Comparison of ENCODE assay signal across 7 cellular contexts in the genomic region with DNA sequence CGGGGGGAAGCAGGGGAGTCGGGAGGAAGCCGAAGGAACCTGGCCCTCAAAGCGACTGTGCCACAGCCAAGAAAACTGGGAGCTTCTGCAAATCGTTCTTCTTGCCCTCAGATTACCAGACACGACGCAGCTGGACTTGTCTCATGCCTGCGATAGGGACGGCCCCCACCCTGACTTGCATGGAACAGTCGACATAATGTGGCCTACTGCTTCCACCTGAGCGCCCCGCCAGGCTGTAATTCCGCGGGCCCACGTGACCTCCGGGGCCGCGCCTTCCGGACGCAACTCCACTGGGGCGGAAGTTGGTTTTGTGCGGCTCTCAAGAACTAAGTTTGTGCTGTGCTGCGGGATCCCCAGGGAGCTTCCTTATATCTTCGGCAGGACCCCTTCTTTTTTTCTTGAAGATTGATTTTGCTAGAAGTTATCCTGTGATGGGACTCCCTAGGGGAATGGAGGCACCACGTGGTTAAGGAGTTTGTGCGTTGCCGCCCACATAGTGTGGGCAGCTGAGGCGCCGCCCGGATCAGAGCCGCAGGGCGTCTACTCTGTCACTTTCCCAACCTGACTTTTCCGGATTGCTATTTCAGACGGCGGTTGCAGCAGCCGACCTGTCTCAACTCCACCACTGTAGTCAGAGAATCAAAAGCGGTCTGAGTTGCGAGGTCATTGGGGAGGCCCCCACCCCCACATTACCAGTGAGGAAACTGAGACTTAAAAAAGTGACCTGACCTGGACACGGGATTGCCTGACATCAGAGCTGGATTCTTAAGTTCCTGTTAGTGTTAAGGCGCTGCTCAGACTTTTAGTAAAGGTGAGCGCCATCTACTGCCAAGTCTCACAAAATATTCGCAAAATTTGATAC.
DNase-seq lines count a peak whose midpoint lies in the region; ATAC-seq and FAIRE-seq lines count a peak whose summit lies in the region.

No MANE protein-coding gene starts in this region.

- no peak for FAIRE-seq in GM18507 (lab: Jason Lieb, UNC)

- DNase-seq in GM18507 (ENCODE audit: extremely low spot score, insufficient read length, low read depth) (peak; percentile 85), NCI-H2029 (lab: John Stamatoyannopoulos, UW) (peak; percentile 89), T1000 (lab: John Stamatoyannopoulos, UW) (peak; percentile 89), astrocyte of the hippocampus (ENCODE audit: low read depth, low spot score) (peak; percentile 96), hippocampal formation (lab: John Stamatoyannopoulos, UW) (peak; percentile 91 to 95), retina (peak; percentile 100)

- ATAC-seq in HG03025 (IDR thresholded peaks at IDR 0.05; ENCODE audit: low FRiP score, unreplicated experiment) = peak; percentile 75

Comparison
In these comparisons a context has a peak if more than half of its experiments do, and no peak if none do; other contexts are left out.
1. Peak in every context shown above with its lines: DNase-seq and ATAC-seq.